In genomic region chr2:37647941-37648315, GRCh38 we compare ENCODE assay signal across 1 cellular context.
TF ChIP-seq lines count a peak whose summit lies in the region.

No MANE protein-coding gene starts in this region.

TF ChIP-seq in SK-N-SH treated with all-trans-retinoic acid at 6 μM for 48 hours, 23 proteins besides CTCF, POLR2A, EP300 and RAD21 (continued from another document):
- TF ChIP-seq POU6F1 (CRISPR knock-in tag; IDR thresholded peaks at IDR 0.05; ENCODE audit: borderline replicate concordance, low read depth) (no peak), ESRRG (CRISPR knock-in tag; IDR thresholded peaks at IDR 0.05) (no peak), ISL1 (CRISPR knock-in tag; IDR thresholded peaks at IDR 0.05) (no peak), ARNTL (CRISPR knock-in tag; IDR thresholded peaks at IDR 0.05; ENCODE audit: borderline replicate concordance, low read depth) (no peak)
TF ChIP-seq in SK-N-SH treated with all-trans-retinoic acid at 6 μM for 48 hours: peak in this region for 0.
